ENCODE assay signal across 36 cellular contexts in genomic region chrY:13664162-13664561, GRCh38. TPM values are rescaled to one million over a fixed set of nuclear protein-coding genes. Genes with fewer than 3 reads are reported as not detected.
"Had no signal": no experiment of that assay in that cellular context is flagged by ENCODE, and none has a peak within 500 bp of the region (broad histone marks: within the 10 kb centered on the region; RNA-seq: fewer than 3 reads in every experiment).

No MANE protein-coding gene starts in this region.

- H3K27me3 Mint-ChIP-seq: activated CD4-positive, alpha-beta memory T cell treated with anti-CD3 and anti-CD28 coated beads for 36 hours; activated CD8-positive, alpha-beta T cell treated with anti-CD3 and anti-CD28 coated beads for 36 hours; activated naive CD4-positive, alpha-beta T cell treated with anti-CD3 and anti-CD28 coated beads, Interleukin-2, amount 10 ng/mL, durations not matched to agents 7 days and 5 days; activated naive CD4-positive, alpha-beta T cell treated with anti-CD3 and anti-CD28 coated beads, Interleukin-2, amount 50 U/mL, for 24 hours; activated naive CD8-positive, alpha-beta T cell; activated naive CD8-positive, alpha-beta T cell treated with anti-CD3 and anti-CD28 coated beads, Interleukin-2, amount 10 ng/mL, durations not matched to agents 7 days and 5 days; activated T-cell treated with anti-CD3 and anti-CD28 coated beads, Interleukin-2, amount 50 U/mL, for 24 hours; brain had no signal

- H3K4me3 Mint-ChIP-seq: activated CD4-positive, alpha-beta memory T cell treated with anti-CD3 and anti-CD28 coated beads for 36 hours; activated CD4-positive, alpha-beta T cell treated with anti-CD3 and anti-CD28 coated beads for 36 hours; activated CD8-positive, alpha-beta T cell treated with anti-CD3 and anti-CD28 coated beads for 36 hours; activated naive CD4-positive, alpha-beta T cell treated with anti-CD3 and anti-CD28 coated beads, Interleukin-2, amount 10 ng/mL, durations not matched to agents 7 days and 5 days; activated naive CD4-positive, alpha-beta T cell treated with anti-CD3 and anti-CD28 coated beads, Interleukin-2, amount 50 U/mL, for 24 hours; activated naive CD8-positive, alpha-beta T cell; activated naive CD8-positive, alpha-beta T cell treated with anti-CD3 and anti-CD28 coated beads, Interleukin-2, amount 10 ng/mL, durations not matched to agents 7 days and 5 days; activated naive CD8-positive, alpha-beta T cell treated with anti-CD3 and anti-CD28 coated beads, Interleukin-2, amount 50 U/mL, for 24 hours; activated T-cell treated with anti-CD3 and anti-CD28 coated beads, Interleukin-2, amount 50 U/mL, for 24 hours; brain; central memory CD8-positive, alpha-beta T cell; T-helper 1 cell treated with Interleukin-12 subunit alpha and Interleukin-12 subunit beta and Interleukin-4 antibody, amounts not matched to agents 30 μg/mL and 1 μg/mL, for 36 hours; T-helper 2 cell treated with Interferon-gamma antibody and Interleukin-4, amounts not matched to agents 5 μg/mL and 100 μg/mL, for 36 hours had no signal

- H3K4me1 ChIP-seq: ascending aorta had no signal

- DNase-seq: activated CD4-positive, alpha-beta memory T cell treated with anti-CD3 and anti-CD28 coated beads for 36 hours; activated CD4-positive, alpha-beta T cell treated with anti-CD3 and anti-CD28 coated beads for 1 hour; activated CD4-positive, alpha-beta T cell treated with anti-CD3 and anti-CD28 coated beads for 36 hours; activated CD4-positive, alpha-beta T cell treated with anti-CD3 and anti-CD28 coated beads for 48 hours; activated CD4-positive, alpha-beta T cell treated with anti-CD3 and anti-CD28 coated beads, Interleukin-2, amount 50 U/mL, for 1 hour; activated CD4-positive, alpha-beta T cell treated with anti-CD3 and anti-CD28 coated beads, Interleukin-2, amount 50 U/mL, for 4 hours; activated CD4-positive, CD25-positive, alpha-beta regulatory T cell; activated CD8-positive, alpha-beta memory T cell treated with anti-CD3 and anti-CD28 coated beads, Interleukin-2, amount 50 U/mL, for 4 hours; activated CD8-positive, alpha-beta T cell treated with anti-CD3 and anti-CD28 coated beads for 36 hours; activated effector memory CD4-positive, alpha-beta T cell treated with Interleukin-2 at 50 U/mL for 16 hours; activated gamma-delta T cell; activated naive CD4-positive, alpha-beta T cell treated with anti-CD3 and anti-CD28 coated beads, Interleukin-2, amount 10 ng/mL, durations not matched to agents 7 days and 5 days; activated naive CD4-positive, alpha-beta T cell treated with Interleukin-2 at 50 U/mL for 16 hours; activated naive CD8-positive, alpha-beta T cell treated with anti-CD3 and anti-CD28 coated beads, Interleukin-2, amount 10 ng/mL, durations not matched to agents 7 days and 5 days; activated naive CD8-positive, alpha-beta T cell treated with anti-CD3 and anti-CD28 coated beads, Interleukin-2, amount 50 U/mL, for 24 hours; activated T-cell treated with anti-CD3 and anti-CD28 coated beads, Interleukin-2, amount 50 U/mL, for 24 hours; activated T-cell treated with anti-CD3 and anti-CD28 coated beads, Interleukin-2, amount 50 U/mL, for 48 hours; amygdala; anterior cingulate cortex; caudate nucleus; cerebellar nuclear complex; SW 1271; T-helper 1 cell; T-helper 2 cell; T-helper 9 cell had no signal

- H3K27ac ChIP-seq: ascending aorta, cardiac muscle cell, VCaP had no signal

- H3K27ac Mint-ChIP-seq: activated CD4-positive, alpha-beta memory T cell treated with anti-CD3 and anti-CD28 coated beads for 36 hours; activated CD4-positive, alpha-beta T cell treated with anti-CD3 and anti-CD28 coated beads for 36 hours; activated CD8-positive, alpha-beta T cell treated with anti-CD3 and anti-CD28 coated beads for 36 hours; activated naive CD4-positive, alpha-beta T cell treated with anti-CD3 and anti-CD28 coated beads, Interleukin-2, amount 10 ng/mL, durations not matched to agents 7 days and 5 days; activated naive CD4-positive, alpha-beta T cell treated with anti-CD3 and anti-CD28 coated beads, Interleukin-2, amount 50 U/mL, for 24 hours; activated naive CD8-positive, alpha-beta T cell; activated naive CD8-positive, alpha-beta T cell treated with anti-CD3 and anti-CD28 coated beads, Interleukin-2, amount 10 ng/mL, durations not matched to agents 7 days and 5 days; activated naive CD8-positive, alpha-beta T cell treated with anti-CD3 and anti-CD28 coated beads, Interleukin-2, amount 50 U/mL, for 24 hours; activated T-cell treated with anti-CD3 and anti-CD28 coated beads, Interleukin-2, amount 50 U/mL, for 24 hours; activated T-helper 2 cell treated with anti-CD3 and anti-CD28 coated beads, Interferon-gamma antibody, Interleukin-2, Interleukin-4, amounts not matched to agents 10 μg/mL and 5 μg/mL and 100 μg/mL, durations not matched to agents 14 hours and 24 hours and 36 hours; brain; T-helper 1 cell treated with Interleukin-12 subunit alpha and Interleukin-12 subunit beta and Interleukin-4 antibody, amounts not matched to agents 30 μg/mL and 1 μg/mL, for 36 hours; T-helper 2 cell treated with Interferon-gamma antibody and Interleukin-4, amounts not matched to agents 5 μg/mL and 100 μg/mL, for 36 hours had no signal

- H3K36me3 ChIP-seq: ascending aorta, cardiac muscle cell had no signal

- ATAC-seq: activated CD4-positive, alpha-beta T cell treated with anti-CD3 and anti-CD28 coated beads for 36 hours; activated CD4-positive, CD25-positive, alpha-beta regulatory T cell treated with anti-CD3 and anti-CD28 coated beads, Interleukin-2, amount 50 U/mL, for 24 hours; activated CD8-positive, alpha-beta T cell treated with anti-CD3 and anti-CD28 coated beads for 36 hours; activated naive CD8-positive, alpha-beta T cell treated with anti-CD3 and anti-CD28 coated beads, Interleukin-2, amount 50 U/mL, for 24 hours had no signal

- H3K4me1 Mint-ChIP-seq: activated CD4-positive, alpha-beta T cell treated with anti-CD3 and anti-CD28 coated beads for 36 hours; activated naive CD4-positive, alpha-beta T cell treated with anti-CD3 and anti-CD28 coated beads, Interleukin-2, amount 10 ng/mL, durations not matched to agents 7 days and 5 days; activated naive CD4-positive, alpha-beta T cell treated with anti-CD3 and anti-CD28 coated beads, Interleukin-2, amount 50 U/mL, for 24 hours; activated naive CD8-positive, alpha-beta T cell treated with anti-CD3 and anti-CD28 coated beads, Interleukin-2, amount 10 ng/mL, durations not matched to agents 7 days and 5 days; activated naive CD8-positive, alpha-beta T cell treated with anti-CD3 and anti-CD28 coated beads, Interleukin-2, amount 50 U/mL, for 24 hours; brain; central memory CD8-positive, alpha-beta T cell had no signal

- H3K27me3 ChIP-seq: ascending aorta, cardiac muscle cell had no signal

- H3K9me3 ChIP-seq: ascending aorta had no signal

- H3K4me3 ChIP-seq: ascending aorta, cardiac muscle cell had no signal

- H3K36me3 Mint-ChIP-seq: activated CD4-positive, alpha-beta memory T cell treated with anti-CD3 and anti-CD28 coated beads for 36 hours; activated naive CD4-positive, alpha-beta T cell treated with anti-CD3 and anti-CD28 coated beads, Interleukin-2, amount 10 ng/mL, durations not matched to agents 7 days and 5 days; activated naive CD8-positive, alpha-beta T cell; activated naive CD8-positive, alpha-beta T cell treated with anti-CD3 and anti-CD28 coated beads, Interleukin-2, amount 10 ng/mL, durations not matched to agents 7 days and 5 days; brain had no signal

- H3K9me3 Mint-ChIP-seq: activated CD4-positive, alpha-beta memory T cell treated with anti-CD3 and anti-CD28 coated beads for 36 hours; activated CD8-positive, alpha-beta T cell treated with anti-CD3 and anti-CD28 coated beads for 36 hours; activated naive CD4-positive, alpha-beta T cell treated with anti-CD3 and anti-CD28 coated beads, Interleukin-2, amount 10 ng/mL, durations not matched to agents 7 days and 5 days; activated naive CD8-positive, alpha-beta T cell treated with anti-CD3 and anti-CD28 coated beads, Interleukin-2, amount 50 U/mL, for 24 hours; activated T-cell treated with anti-CD3 and anti-CD28 coated beads, Interleukin-2, amount 50 U/mL, for 24 hours; activated T-helper 2 cell treated with anti-CD3 and anti-CD28 coated beads, Interferon-gamma antibody, Interleukin-2, Interleukin-4, amounts not matched to agents 10 μg/mL and 5 μg/mL and 100 μg/mL, durations not matched to agents 14 hours and 24 hours and 36 hours; central memory CD8-positive, alpha-beta T cell; T-helper 1 cell treated with Interleukin-12 subunit alpha and Interleukin-12 subunit beta and Interleukin-4 antibody, amounts not matched to agents 30 μg/mL and 1 μg/mL, for 36 hours; T-helper 2 cell treated with Interferon-gamma antibody and Interleukin-4, amounts not matched to agents 5 μg/mL and 100 μg/mL, for 36 hours had no signal

RNA-seq across cellular contexts. Expression of gene TMSB4Y, which starts 39.5 kb away (rescaled TPM):
- total RNA-seq: ascending aorta, cardiac muscle cell had no signal
- polyA plus RNA-seq: cardiac muscle cell had no signal
